17 cellular contexts compared by ENCODE assay signal in genomic region chr4:37967749-37968148, GRCh38. TPM values are rescaled to one million over a fixed set of nuclear protein-coding genes. Genes with fewer than 3 reads are reported as not detected.
DNase-seq lines count a peak whose midpoint lies in the region; ATAC-seq and TF ChIP-seq lines count a peak whose summit lies in the region.
"Had no signal": no experiment of that assay in that cellular context is flagged by ENCODE, and none has a peak within 500 bp of the region (broad histone marks: within the 10 kb centered on the region; RNA-seq: fewer than 3 reads in every experiment).

No MANE protein-coding gene starts in this region.

- no peaks in the 10 kb centered on the region for H4K20me1 ChIP-seq in OCI-LY1 (ENCODE audit: insufficient read depth, low read length)

- peaks cover 5% of the 10 kb centered on the region for H3K36me3 ChIP-seq in OCI-LY1 (ENCODE audit: insufficient read depth, low read length)
- no peaks in the 10 kb centered on the region for H3K36me3 ChIP-seq in rectal smooth muscle tissue (ENCODE audit: control insufficient read depth, insufficient read depth, low read length)
- H3K36me3 ChIP-seq: brain microvascular endothelial cell had no signal

- peak; percentile 4 for DNase-seq in EL
- DNase-seq in fibroblast of gingiva (ENCODE audit: low read depth) = peak; percentile 54
- DNase-seq in NCI-H2196 (lab: John Stamatoyannopoulos, UW; ENCODE audit: unreplicated experiment) = no peak
- no peak for DNase-seq in stimulated activated CD4-positive, alpha-beta T cell treated with anti-CD3 and anti-CD28 coated beads, Interleukin-2, amount 100 ng/mL, for 24 hours
- no peak for DNase-seq in activated CD8-positive, alpha-beta T cell treated with anti-CD3 and anti-CD28 coated beads, Interleukin-2, amount 10 ng/mL, durations not matched to agents 7 days and 5 days
- no peak for DNase-seq in GM19240 (ENCODE audit: insufficient read length, low spot score)
- DNase-seq: activated CD8-positive, alpha-beta memory T cell treated with anti-CD3 and anti-CD28 coated beads for 24 hours; activated gamma-delta T cell; brain microvascular endothelial cell; endodermal cell; islet precursor cell; NCI-H2171 treated with DMSO at 0.1 percent for 48 hours had no signal

- H3K4me2 ChIP-seq in OCI-LY1 (ENCODE audit: low read length) = peak overlapping the region; percentile 3; the same call in 1 of the 2 replicates

- CTCF ChIA-PET in activated CD8-positive, alpha-beta T cell treated with anti-CD3 and anti-CD28 coated beads, Interleukin-2, amount 10 ng/mL, durations not matched to agents 7 days and 5 days (lab: Charles Lee) = interaction anchor here (1.9 to 2.9 kb wide), 2 partner anchors 9 to 10 kb away, joined by 6 to 10 read pairs; no protein-coding TSS in a partner anchor

- H3K4me3 Mint-ChIP-seq in activated CD8-positive, alpha-beta T cell treated with anti-CD3 and anti-CD28 coated beads, Interleukin-2, amount 10 ng/mL, durations not matched to agents 7 days and 5 days = no peak overlapping the region
- H3K4me3 Mint-ChIP-seq: endodermal cell had no signal

- no peak for TF ChIP-seq CTCF in OCI-LY1 (IDR thresholded peaks at IDR 0.05; ENCODE audit: low read length)

- H3K27ac Mint-ChIP-seq in activated CD8-positive, alpha-beta T cell treated with anti-CD3 and anti-CD28 coated beads, Interleukin-2, amount 10 ng/mL, durations not matched to agents 7 days and 5 days = no peak overlapping the region
- H3K27ac Mint-ChIP-seq: endodermal cell had no signal

- H3K36me3 Mint-ChIP-seq in activated CD8-positive, alpha-beta T cell treated with anti-CD3 and anti-CD28 coated beads, Interleukin-2, amount 10 ng/mL, durations not matched to agents 7 days and 5 days (ENCODE audit: low read depth) = peaks cover 20% of the 10 kb centered on the region

- no peaks in the 10 kb centered on the region for H3K27me3 ChIP-seq in OCI-LY1 (ENCODE audit: insufficient read depth, low read length)
- no peaks in the 10 kb centered on the region for H3K27me3 ChIP-seq in rectal smooth muscle tissue (ENCODE audit: control insufficient read depth, insufficient read depth, low read length)
- H3K27me3 ChIP-seq: brain microvascular endothelial cell had no signal

- H3K79me2 ChIP-seq in OCI-LY1 (ENCODE audit: insufficient read depth, low read length) = no peaks in the 10 kb centered on the region

- ATAC-seq in activated CD8-positive, alpha-beta T cell treated with anti-CD3 and anti-CD28 coated beads, Interleukin-2, amount 10 ng/mL, durations not matched to agents 7 days and 5 days = no peak
- ATAC-seq: HCT116 had no signal

- H3K4me1 Mint-ChIP-seq in activated CD8-positive, alpha-beta T cell treated with anti-CD3 and anti-CD28 coated beads, Interleukin-2, amount 10 ng/mL, durations not matched to agents 7 days and 5 days (ENCODE audit: low read depth) = peaks cover 11% of the 10 kb centered on the region
- H3K4me1 Mint-ChIP-seq: endodermal cell had no signal

- peaks cover 41% of the 10 kb centered on the region for H3K4me1 ChIP-seq in OCI-LY1 (ENCODE audit: insufficient read depth, low read length, severe bottlenecking)
- H3K4me1 ChIP-seq in rectal smooth muscle tissue (ENCODE audit: control insufficient read depth, insufficient read depth, low read length) = peaks cover 11% of the 10 kb centered on the region

- POLR2A ChIA-PET in activated CD8-positive, alpha-beta T cell treated with anti-CD3 and anti-CD28 coated beads, Interleukin-2, amount 10 ng/mL, durations not matched to agents 7 days and 5 days (lab: Charles Lee) = no interaction called here

- H3K9me2 ChIP-seq in OCI-LY1 (ENCODE audit: low read depth, low read length) = no peaks in the 10 kb centered on the region

- no peak overlapping the region for H2AFZ ChIP-seq in OCI-LY1 (ENCODE audit: low read length)

- 0 out of 2 replicates have a peak, but pooled peaks cover 4% of the 10 kb centered on the region for H3K9me3 ChIP-seq in OCI-LY1 (ENCODE audit: low read length)

- H3K9ac ChIP-seq in OCI-LY1 (ENCODE audit: low read length) (0 out of 2 replicates have a peak overlapping the region, but pooled peaks have one; percentile 7), rectal smooth muscle tissue (ENCODE audit: low read length) (no peak overlapping the region)

- H3K27ac ChIP-seq in OCI-LY1 (ENCODE audit: low read depth, low read length, poor library complexity, severe bottlenecking) (peak overlapping the region; percentile 23), rectal smooth muscle tissue (ENCODE audit: low read depth, low read length) (peak overlapping the region; percentile 14)
- H3K27ac ChIP-seq: brain microvascular endothelial cell had no signal

- no peak overlapping the region for H3K4me3 ChIP-seq in OCI-LY1 (ENCODE audit: low read depth, low read length, poor library complexity, severe bottlenecking)
- H3K4me3 ChIP-seq in rectal smooth muscle tissue (ENCODE audit: low read length) = no peak overlapping the region

- no peaks in the 10 kb centered on the region for H3K27me3 Mint-ChIP-seq in activated CD8-positive, alpha-beta T cell treated with anti-CD3 and anti-CD28 coated beads, Interleukin-2, amount 10 ng/mL, durations not matched to agents 7 days and 5 days (ENCODE audit: low read depth)

- no peaks in the 10 kb centered on the region for H3K9me3 Mint-ChIP-seq in activated CD8-positive, alpha-beta T cell treated with anti-CD3 and anti-CD28 coated beads, Interleukin-2, amount 10 ng/mL, durations not matched to agents 7 days and 5 days (ENCODE audit: insufficient read depth)

- H3F3A ChIP-seq in OCI-LY1 (ENCODE audit: insufficient read depth, low read length) = no peaks in the 10 kb centered on the region

RNA-seq across cellular contexts. Expression of gene PTTG2, which starts 7.6 kb away (rescaled TPM):
- 1 to 10 TPM; 1.8 to 2.2 TPM for total RNA-seq in activated CD8-positive, alpha-beta T cell treated with anti-CD3 and anti-CD28 coated beads, Interleukin-2, amount 10 ng/mL, durations not matched to agents 7 days and 5 days
- total RNA-seq: endodermal cell, SK-MEL-5, temporal lobe had no signal

Comparison
In these comparisons a context has a peak if more than half of its experiments do, and no peak if none do; other contexts are left out.
1. DNase-seq: peak in EL (single experiment) and fibroblast of gingiva (single experiment); none in NCI-H2196 (single experiment), stimulated activated CD4-positive, alpha-beta T cell treated with anti-CD3 and anti-CD28 coated beads, Interleukin-2, amount 100 ng/mL, for 24 hours (0 of 2), activated CD8-positive, alpha-beta T cell treated with anti-CD3 and anti-CD28 coated beads, Interleukin-2, amount 10 ng/mL, durations not matched to agents 7 days and 5 days (single experiment) and GM19240 (single experiment).